8 cellular contexts compared by ENCODE assay signal in the genomic region with DNA sequence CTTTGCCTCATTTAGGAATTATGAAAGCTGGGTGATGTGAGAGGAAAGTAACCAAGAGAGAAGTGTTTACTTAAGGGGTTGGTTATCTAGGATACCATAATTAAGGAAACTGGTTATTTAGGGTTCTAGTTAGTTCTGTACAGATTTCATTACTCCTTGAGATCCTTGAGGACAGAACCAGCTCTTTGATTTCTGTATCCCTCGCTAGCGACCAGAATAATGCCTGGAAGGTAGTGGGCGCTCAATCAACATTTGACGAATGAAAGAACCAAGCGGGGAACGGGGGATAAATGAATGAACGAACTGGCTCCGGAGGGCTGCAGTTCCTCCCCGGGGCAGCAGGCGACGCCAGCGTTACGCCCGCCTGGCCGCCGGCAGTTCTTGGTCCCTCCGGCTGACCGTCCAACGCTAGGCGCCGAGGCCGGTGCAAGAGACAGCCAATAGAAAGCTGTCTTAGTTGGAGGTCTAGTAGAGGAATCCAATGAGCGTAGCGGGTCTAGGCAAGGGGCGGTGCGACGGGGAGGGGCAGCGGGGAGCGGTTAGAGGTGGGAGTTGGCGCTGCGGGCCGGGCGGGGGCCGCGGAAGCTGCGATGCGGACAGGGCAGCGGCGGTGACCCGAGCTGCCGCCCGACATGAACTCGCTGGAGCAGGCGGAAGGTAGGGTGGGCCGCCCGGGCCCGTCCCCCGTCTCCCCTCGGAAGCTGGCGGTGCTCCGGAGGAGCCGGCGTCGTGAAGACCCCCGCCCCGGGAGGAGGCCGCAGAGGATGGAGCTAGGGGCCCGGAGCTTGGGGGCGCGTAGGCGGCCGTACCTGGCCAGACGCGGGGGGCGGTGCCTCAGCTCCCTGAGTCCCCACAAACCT. TPM values are rescaled to one million over a fixed set of nuclear protein-coding genes. Genes with fewer than 3 reads are reported as not detected.
A peak's percentile ranks its signal among the peaks of the same experiment; 100 is the strongest.
DNase-seq lines count a peak whose midpoint lies in the region; ATAC-seq and TF ChIP-seq lines count a peak whose summit lies in the region.

Gene CNEP1R1, plus strand, starts transcription at position 542 of the 860 bp plus-strand sequence. Its CDS starts 91 bp downstream, at position 633.

- no peak for TF ChIP-seq EP300 in suprapubic skin (IDR thresholded peaks at IDR 0.05)

- peaks cover 11% of the 10 kb centered on the region for H3K36me3 Mint-ChIP-seq in activated naive CD4-positive, alpha-beta T cell treated with anti-CD3 and anti-CD28 coated beads, Interleukin-2, amount 10 ng/mL, durations not matched to agents 7 days and 5 days

- TF ChIP-seq POLR2A in NB4 (IDR thresholded peaks at IDR 0.05; ENCODE audit: extremely low read depth, insufficient read length): peak; percentile 33
- TF ChIP-seq POLR2A in suprapubic skin (IDR thresholded peaks at IDR 0.05): no peak

- no peaks in the 10 kb centered on the region for H3K9me3 Mint-ChIP-seq in activated naive CD4-positive, alpha-beta T cell treated with anti-CD3 and anti-CD28 coated beads, Interleukin-2, amount 10 ng/mL, durations not matched to agents 7 days and 5 days

- WGBS in suprapubic skin: under 1% methylated on average over 25 of the region's 65 CpGs

- H3K36me3 ChIP-seq in SK-N-MC (ENCODE audit: insufficient read depth, low read length) (no peaks in the 10 kb centered on the region), suprapubic skin (peaks cover 1% of the 10 kb centered on the region)

- TF ChIP-seq CTCF in GM10266 (IDR thresholded peaks at IDR 0.05; ENCODE audit: control insufficient read depth, insufficient read depth, low read depth, missing control alignments) (peak; percentile 100), NB4 (IDR thresholded peaks at IDR 0.05; ENCODE audit: low read depth, low read length) (peak; percentile 99), suprapubic skin (IDR thresholded peaks at IDR 0.05) (peak; percentile 100)

- H3K4me3 ChIP-seq in NB4 (ENCODE audit: low read depth, low read length) (peak within 1 kb of the TSS; percentile 94), SK-N-MC (peak within 1 kb of the TSS; percentile 75), suprapubic skin (peak within 1 kb of the TSS; percentile 96)

- H3K27ac ChIP-seq in SK-N-MC (no peak within 1 kb of the TSS), suprapubic skin (peak within 1 kb of the TSS; percentile 87)

- peak; percentile 100 for ATAC-seq in HG02571 (IDR thresholded peaks at IDR 0.05; ENCODE audit: unreplicated experiment)

- peak within 1 kb of the TSS; percentile 92 for H3K27ac Mint-ChIP-seq in activated naive CD4-positive, alpha-beta T cell treated with anti-CD3 and anti-CD28 coated beads, Interleukin-2, amount 10 ng/mL, durations not matched to agents 7 days and 5 days

- H3K27me3 Mint-ChIP-seq in activated naive CD4-positive, alpha-beta T cell treated with anti-CD3 and anti-CD28 coated beads, Interleukin-2, amount 10 ng/mL, durations not matched to agents 7 days and 5 days: no peaks in the 10 kb centered on the region

- H3K9ac ChIP-seq in SK-N-MC (ENCODE audit: insufficient read length): peak within 1 kb of the TSS; percentile 71

- CTCF ChIA-PET in activated naive CD4-positive, alpha-beta T cell treated with anti-CD3 and anti-CD28 coated beads, Interleukin-2, amount 10 ng/mL, durations not matched to agents 7 days and 5 days (lab: Charles Lee): interaction anchor here (0.6 to 7.5 kb wide), 37 partner anchors 10 to 781 kb away, joined by 3 to 133 read pairs (median 4); partner anchors contain the start of gene HEATR3

- H3K4me1 Mint-ChIP-seq in activated naive CD4-positive, alpha-beta T cell treated with anti-CD3 and anti-CD28 coated beads, Interleukin-2, amount 10 ng/mL, durations not matched to agents 7 days and 5 days: peaks cover 24% of the 10 kb centered on the region

- H3K27me3 ChIP-seq in suprapubic skin: no peaks in the 10 kb centered on the region

- no peaks in the 10 kb centered on the region for H3K9me3 ChIP-seq in SK-N-MC (ENCODE audit: low read depth, low read length)
- H3K9me3 ChIP-seq in suprapubic skin: no peaks in the 10 kb centered on the region

- peak; percentile 97 for DNase-seq in GM10266 (ENCODE audit: extremely low spot score)
- peak; percentile 98 for DNase-seq in NB4 (ENCODE audit: low read depth)
- peak; percentile 32 for DNase-seq in SK-N-MC (ENCODE audit: low read depth, low spot score)
- peak; percentile 94 for DNase-seq in activated naive CD4-positive, alpha-beta T cell treated with anti-CD3 and anti-CD28 coated beads, Interleukin-2, amount 10 ng/mL, durations not matched to agents 7 days and 5 days
- peak; percentile 99 for DNase-seq in germinal center (ENCODE audit: low spot score)
- peak; percentile 51 to 98 (median 92) for DNase-seq in nucleus accumbens (lab: John Stamatoyannopoulos, UW)
- peak; percentile 97 to 98 for DNase-seq in suprapubic skin (ENCODE audit: low spot score in 2 of 2)

- peaks cover 30% of the 10 kb centered on the region for H3K4me1 ChIP-seq in suprapubic skin

- peak within 1 kb of the TSS; percentile 88 for H3K4me3 Mint-ChIP-seq in activated naive CD4-positive, alpha-beta T cell treated with anti-CD3 and anti-CD28 coated beads, Interleukin-2, amount 10 ng/mL, durations not matched to agents 7 days and 5 days

RNA-seq across cellular contexts. Expression of gene CNEP1R1, which starts in this region (rescaled TPM):
- 10 to 100 TPM; 13.5 to 24.6 (median 16.5) TPM for total RNA-seq in suprapubic skin

Comparison
In these comparisons a context has a peak if more than half of its experiments do, and no peak if none do; other contexts are left out.
1. DNase-seq: peak in every context shown above with its lines; median percentile 99 in germinal center; 98 in NB4; 98 in suprapubic skin; 97 in GM10266; 94 in activated naive CD4-positive, alpha-beta T cell treated with anti-CD3 and anti-CD28 coated beads, Interleukin-2, amount 10 ng/mL, durations not matched to agents 7 days and 5 days; 92 in nucleus accumbens; 32 in SK-N-MC.